ENCODE assay signal across 1 cellular context in the genomic region with DNA sequence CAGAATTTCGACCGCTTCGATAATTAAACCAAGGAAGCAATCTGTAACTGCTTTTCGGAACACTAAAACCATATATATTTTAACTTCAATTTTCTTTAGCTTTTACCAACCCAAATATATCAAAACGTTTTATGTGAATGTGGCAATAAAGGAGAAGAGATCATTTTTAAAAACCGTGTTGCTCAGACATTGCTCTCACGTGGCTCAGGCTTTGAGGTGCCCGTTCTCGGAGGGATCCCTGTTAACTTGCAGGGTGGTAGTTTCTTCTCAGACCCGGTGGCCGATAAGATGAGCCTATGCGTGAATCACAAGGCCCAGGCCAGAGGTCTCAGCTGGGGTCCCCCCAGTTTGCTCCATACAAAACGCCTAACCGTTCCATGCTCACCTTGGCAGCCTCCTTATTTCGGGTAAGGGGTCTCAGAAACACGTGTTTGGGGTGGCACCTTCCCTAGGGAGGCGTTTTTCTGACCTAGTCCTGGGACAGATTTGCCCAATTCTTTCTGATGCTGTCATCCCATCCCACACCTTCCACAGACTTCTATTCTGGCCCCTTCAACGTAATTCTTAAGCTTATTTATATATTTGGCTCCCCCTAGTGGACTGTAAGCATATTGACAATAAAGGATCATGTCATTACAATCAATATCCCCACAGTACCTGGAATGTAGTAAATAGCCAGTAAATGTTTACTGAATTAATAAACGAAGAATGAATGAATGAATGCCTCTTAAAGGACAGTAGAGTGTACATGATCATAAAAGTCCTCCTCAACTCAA.
TF ChIP-seq lines count a peak whose summit lies in the region.

No MANE protein-coding gene starts in this region.

TF ChIP-seq in GM12878, 131 proteins besides CTCF, POLR2A, EP300 and RAD21:
- TF ChIP-seq, protein P1, sequence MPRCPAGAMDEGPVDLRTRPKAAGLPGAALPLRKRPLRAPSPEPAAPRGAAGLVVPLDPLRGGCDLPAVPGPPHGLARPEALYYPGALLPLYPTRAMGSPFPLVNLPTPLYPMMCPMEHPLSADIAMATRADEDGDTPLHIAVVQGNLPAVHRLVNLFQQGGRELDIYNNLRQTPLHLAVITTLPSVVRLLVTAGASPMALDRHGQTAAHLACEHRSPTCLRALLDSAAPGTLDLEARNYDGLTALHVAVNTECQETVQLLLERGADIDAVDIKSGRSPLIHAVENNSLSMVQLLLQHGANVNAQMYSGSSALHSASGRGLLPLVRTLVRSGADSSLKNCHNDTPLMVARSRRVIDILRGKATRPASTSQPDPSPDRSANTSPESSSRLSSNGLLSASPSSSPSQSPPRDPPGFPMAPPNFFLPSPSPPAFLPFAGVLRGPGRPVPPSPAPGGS (IDR thresholded peaks at IDR 0.05; ENCODE audit: borderline replicate concordance, insufficient read depth, low read depth, low read length, poor library complexity, severe bottlenecking), result no peak
- TF ChIP-seq SMARCA5 (IDR thresholded peaks at IDR 0.05) (0 out of 2 replicates have a peak, but pooled peaks have one; percentile 24), RUNX3 (IDR thresholded peaks at IDR 0.05; ENCODE audit: low read length) (no peak), SMC3 (IDR thresholded peaks at IDR 0.05; ENCODE audit: borderline replicate concordance, low read length) (peak; percentile 52)
- TF ChIP-seq, protein P2, sequence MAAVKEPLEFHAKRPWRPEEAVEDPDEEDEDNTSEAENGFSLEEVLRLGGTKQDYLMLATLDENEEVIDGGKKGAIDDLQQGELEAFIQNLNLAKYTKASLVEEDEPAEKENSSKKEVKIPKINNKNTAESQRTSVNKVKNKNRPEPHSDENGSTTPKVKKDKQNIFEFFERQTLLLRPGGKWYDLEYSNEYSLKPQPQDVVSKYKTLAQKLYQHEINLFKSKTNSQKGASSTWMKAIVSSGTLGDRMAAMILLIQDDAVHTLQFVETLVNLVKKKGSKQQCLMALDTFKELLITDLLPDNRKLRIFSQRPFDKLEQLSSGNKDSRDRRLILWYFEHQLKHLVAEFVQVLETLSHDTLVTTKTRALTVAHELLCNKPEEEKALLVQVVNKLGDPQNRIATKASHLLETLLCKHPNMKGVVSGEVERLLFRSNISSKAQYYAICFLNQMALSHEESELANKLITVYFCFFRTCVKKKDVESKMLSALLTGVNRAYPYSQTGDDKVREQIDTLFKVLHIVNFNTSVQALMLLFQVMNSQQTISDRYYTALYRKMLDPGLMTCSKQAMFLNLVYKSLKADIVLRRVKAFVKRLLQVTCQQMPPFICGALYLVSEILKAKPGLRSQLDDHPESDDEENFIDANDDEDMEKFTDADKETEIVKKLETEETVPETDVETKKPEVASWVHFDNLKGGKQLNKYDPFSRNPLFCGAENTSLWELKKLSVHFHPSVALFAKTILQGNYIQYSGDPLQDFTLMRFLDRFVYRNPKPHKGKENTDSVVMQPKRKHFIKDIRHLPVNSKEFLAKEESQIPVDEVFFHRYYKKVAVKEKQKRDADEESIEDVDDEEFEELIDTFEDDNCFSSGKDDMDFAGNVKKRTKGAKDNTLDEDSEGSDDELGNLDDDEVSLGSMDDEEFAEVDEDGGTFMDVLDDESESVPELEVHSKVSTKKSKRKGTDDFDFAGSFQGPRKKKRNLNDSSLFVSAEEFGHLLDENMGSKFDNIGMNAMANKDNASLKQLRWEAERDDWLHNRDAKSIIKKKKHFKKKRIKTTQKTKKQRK (IDR thresholded peaks at IDR 0.05; ENCODE audit: low read depth, low read length), result no peak
